In genomic region chr17:12064395-12064794, GRCh38 we compare ENCODE assay signal across 21 cellular contexts. TPM values are rescaled to one million over a fixed set of nuclear protein-coding genes. Genes with fewer than 3 reads are reported as not detected.
DNase-seq lines count a peak whose midpoint lies in the region; ATAC-seq, FAIRE-seq and TF ChIP-seq lines count a peak whose summit lies in the region.
"Had no signal": no experiment of that assay in that cellular context is flagged by ENCODE, and none has a peak within 500 bp of the region (broad histone marks: within the 10 kb centered on the region; RNA-seq: fewer than 3 reads in every experiment).

No MANE protein-coding gene starts in this region.

- dilution Hi-C loops in IMR-90 (cut with HindIII; ENCODE audit: low sequenced_read_pairs, unreplicated experiment) = no loop called here

- TF ChIP-seq CTCF in A549 (IDR thresholded peaks at IDR 0.05) (no peak), IMR-90 (conservative IDR thresholded peaks at IDR 0.05; ENCODE audit: low read depth, low read length) (no peak), progenitor cell of endocrine pancreas (IDR thresholded peaks at IDR 0.05; ENCODE audit: unreplicated experiment) (no peak)

- H3K4me1 Mint-ChIP-seq in progenitor cell of endocrine pancreas (ENCODE audit: low read depth) = peaks cover 2% of the 10 kb centered on the region
- peaks cover 4 to 11% of the 10 kb centered on the region in 2 donors for H3K4me1 Mint-ChIP-seq in effector memory CD8-positive, alpha-beta T cell (ENCODE audit: low read depth in 2 of 2)

- no peak overlapping the region for H3K4me3 ChIP-seq in A549
- H3K4me3 ChIP-seq in IMR-90 (ENCODE audit: insufficient read depth, low read depth, low read length) = no peak overlapping the region
- H3K4me3 ChIP-seq: BLaER1 treated with 17β-estradiol and CSF1 and Interleukin-3, amounts not matched to agents 10 nM and 100 nM had no signal

- ATAC-seq in A549 (no peak), IMR-90 (ENCODE audit: low read depth) (no peak), GM19324 (IDR thresholded peaks at IDR 0.05; ENCODE audit: low FRiP score, unreplicated experiment) (no peak)
- ATAC-seq in effector memory CD8-positive, alpha-beta T cell (replicated peaks) = no peak
- ATAC-seq: CD8-positive, alpha-beta T cell had no signal

- H2AK9ac ChIP-seq in IMR-90 (replicated peaks; ENCODE audit: low read depth, low read length, poor library complexity) = no peak overlapping the region

- H3K36me3 ChIP-seq in IMR-90 (ENCODE audit: control insufficient read depth, insufficient read depth, low read length) = peaks cover 5% of the 10 kb centered on the region; the same call in 1 of the 2 replicates

- H3K27ac ChIP-seq in A549 = no peak overlapping the region
- H3K27ac ChIP-seq in IMR-90 (ENCODE audit: insufficient read depth, low read length) = no peak overlapping the region
- H3K27ac ChIP-seq: BLaER1 treated with 17β-estradiol and CSF1 and Interleukin-3, amounts not matched to agents 10 nM and 100 nM; C4-2B had no signal

- H2BK15ac ChIP-seq in IMR-90 (ENCODE audit: low read depth, low read length) = no peak overlapping the region

- 93% methylated on average over 2 of the region's 2 CpGs for WGBS in A549 (ENCODE audit: missing lambda C conversion rate)
- no CpG with 5 or more reads among the region's 2 CpGs for WGBS in IMR-90 (ENCODE audit: extremely low coverage in 2 of 2, insufficient read length in 1 of 2), 2 experiments

- H2BK5ac ChIP-seq in IMR-90 (ENCODE audit: low read depth, low read length, poor library complexity, severe bottlenecking) = no peak overlapping the region

- no peaks in the 10 kb centered on the region for H3K27me3 Mint-ChIP-seq in progenitor cell of endocrine pancreas
- no peaks in the 10 kb centered on the region for H3K27me3 Mint-ChIP-seq in effector memory CD8-positive, alpha-beta T cell
- H3K27me3 Mint-ChIP-seq: B cell; CD4-positive, alpha-beta T cell had no signal

- H3K27me3 ChIP-seq in IMR-90 (ENCODE audit: control insufficient read depth, insufficient read depth, low read length) = no peaks in the 10 kb centered on the region
- H3K27me3 ChIP-seq: BLaER1 treated with 17β-estradiol and CSF1 and Interleukin-3, amounts not matched to agents 10 nM and 100 nM had no signal

- H4K8ac ChIP-seq in IMR-90 (ENCODE audit: low read depth in 2 of 2, low read length in 2 of 2) = no peak overlapping the region

- H3K9me3 ChIP-seq in A549 (no peaks in the 10 kb centered on the region), IMR-90 (ENCODE audit: control insufficient read depth, insufficient read depth, low read length) (no peaks in the 10 kb centered on the region)
- H3K9me3 ChIP-seq: Caco-2 had no signal

- no peaks in the 10 kb centered on the region for H4K20me1 ChIP-seq in IMR-90 (ENCODE audit: insufficient read depth, low read length)

- POLR2A ChIA-PET in A549 (lab: Yijun Ruan, JAX) = no interaction called here
- POLR2A ChIA-PET in IMR-90 (lab: Charles Lee; ENCODE audit: unreplicated experiment) = no interaction called here

- CTCF ChIA-PET in A549 (lab: Yijun Ruan, JAX) = no interaction called here
- CTCF ChIA-PET in IMR-90 (lab: Yijun Ruan, JAX) = no interaction called here

- peaks cover 22 to 33% of the 10 kb centered on the region in 2 experiments for H3K79me1 ChIP-seq in IMR-90 (ENCODE audit: low read depth in 1 of 2, low read length in 2 of 2)

- no peak for DNase-seq in A549 (ENCODE audit: low read depth in 1 of 2, low spot score in 1 of 2)
- no peak for DNase-seq in IMR-90
- no peak for DNase-seq in progenitor cell of endocrine pancreas (ENCODE audit: low spot score, unreplicated experiment)
- no peak for DNase-seq in effector memory CD8-positive, alpha-beta T cell
- DNase-seq: 8988T; AML-193; Caco-2; Calu3; CD4-positive, alpha-beta T cell; CD8-positive, alpha-beta T cell; DMS79 treated with DMSO at 0.1 percent for 48 hours; GF-D8 had no signal

- peak overlapping the region; percentile 49 for H3K27ac Mint-ChIP-seq in progenitor cell of endocrine pancreas
- no peak overlapping the region for H3K27ac Mint-ChIP-seq in effector memory CD8-positive, alpha-beta T cell
- H3K27ac Mint-ChIP-seq: B cell; CD4-positive, alpha-beta T cell; CD8-positive, alpha-beta T cell had no signal

- H3K4me2 ChIP-seq in A549 (no peak overlapping the region), IMR-90 (ENCODE audit: low read depth, low read length) (no peak overlapping the region)
- H3K4me2 ChIP-seq: BLaER1 treated with 17β-estradiol and CSF1 and Interleukin-3, amounts not matched to agents 10 nM and 100 nM had no signal

- TF ChIP-seq EP300 in A549 (IDR thresholded peaks at IDR 0.05) = no peak

- no peak overlapping the region for H3K23ac ChIP-seq in IMR-90 (ENCODE audit: low read depth, low read length)

- H2BK20ac ChIP-seq in IMR-90 (ENCODE audit: low read depth, low read length) = no peak overlapping the region

- no peak overlapping the region for H2BK120ac ChIP-seq in IMR-90 (ENCODE audit: low read depth, low read length)

- no peak overlapping the region for H2AFZ ChIP-seq in IMR-90 (replicated peaks; ENCODE audit: low read length, poor library complexity)

- H3K56ac ChIP-seq in IMR-90 (ENCODE audit: extremely low read depth, insufficient read depth, low read length) = no peak overlapping the region

- H3K14ac ChIP-seq in IMR-90 (replicated peaks; ENCODE audit: low read depth, low read length) = no peak overlapping the region

- peaks cover 7% of the 10 kb centered on the region for H3K9me3 Mint-ChIP-seq in progenitor cell of endocrine pancreas (ENCODE audit: low read depth)
- H3K9me3 Mint-ChIP-seq in effector memory CD8-positive, alpha-beta T cell = no peaks in the 10 kb centered on the region
- H3K9me3 Mint-ChIP-seq: CD4-positive, alpha-beta T cell; CD8-positive, alpha-beta T cell had no signal

- no peak overlapping the region for H3K4ac ChIP-seq in IMR-90 (ENCODE audit: low read depth, low read length)

- no peak for FAIRE-seq in A549 (lab: Jason Lieb, UNC)
- FAIRE-seq: A204.1, D721Med, G401.6, GM12891, GM19239 had no signal

- H3K9ac ChIP-seq in IMR-90 (ENCODE audit: low read depth, low read length) = no peak overlapping the region
- H3K9ac ChIP-seq: BLaER1 treated with 17β-estradiol and CSF1 and Interleukin-3, amounts not matched to agents 10 nM and 100 nM had no signal

- H2AK5ac ChIP-seq in IMR-90 (ENCODE audit: low read depth, low read length) = no peak overlapping the region

- TF ChIP-seq RAD21 in A549 (conservative IDR thresholded peaks at IDR 0.05 in 1 of 2, IDR thresholded peaks at IDR 0.05 in 1 of 2) (no peak), IMR-90 (IDR thresholded peaks at IDR 0.05; ENCODE audit: low read length) (no peak)

- no TSS peak for BruUV-seq in IMR-90 (replicated peaks; lab: Mats Ljungman, UMichigan)

- peaks cover 11% of the 10 kb centered on the region for H3K4me1 ChIP-seq in A549
- no peaks in the 10 kb centered on the region for H3K4me1 ChIP-seq in IMR-90 (ENCODE audit: control insufficient read depth, insufficient read depth, low read length)
- H3K4me1 ChIP-seq: BLaER1 treated with 17β-estradiol and CSF1 and Interleukin-3, amounts not matched to agents 10 nM and 100 nM; Caco-2 had no signal

- no peaks in the 10 kb centered on the region; the same call in none of the 2 replicates for H3K9me1 ChIP-seq in IMR-90 (ENCODE audit: insufficient read depth, low read length)

- H3K36me3 Mint-ChIP-seq in progenitor cell of endocrine pancreas (ENCODE audit: insufficient read depth) = peaks cover 28% of the 10 kb centered on the region
- H3K36me3 Mint-ChIP-seq in effector memory CD8-positive, alpha-beta T cell (ENCODE audit: insufficient read depth) = peaks cover 22% of the 10 kb centered on the region

- in situ Hi-C loops in IMR-90 (cut with MboI; ENCODE audit: low sequenced_read_pairs) = no loop called here

- TF ChIP-seq POLR2A in A549 (IDR thresholded peaks at IDR 0.05; ENCODE audit: low read length) = no peak
- TF ChIP-seq POLR2A in IMR-90 (IDR thresholded peaks at IDR 0.05; ENCODE audit: low read depth, low read length) = no peak

- H4K5ac ChIP-seq in IMR-90 (ENCODE audit: low read depth, low read length) = no peak overlapping the region

- H4K91ac ChIP-seq in IMR-90 (ENCODE audit: insufficient read depth, low read depth, low read length) = no peak overlapping the region

- H3K18ac ChIP-seq in IMR-90 (ENCODE audit: low read depth, low read length) = no peak overlapping the region

- no peak overlapping the region for H3K4me3 Mint-ChIP-seq in progenitor cell of endocrine pancreas (ENCODE audit: low read depth)
- H3K4me3 Mint-ChIP-seq in effector memory CD8-positive, alpha-beta T cell = no peak overlapping the region
- H3K4me3 Mint-ChIP-seq: B cell; CD4-positive, alpha-beta T cell; CD8-positive, alpha-beta T cell had no signal

- intact Hi-C loops in IMR-90 (cut with micrococcal nuclease) = no loop called here

TF ChIP-seq in A549, 52 proteins besides CTCF, POLR2A, EP300 and RAD21:
- TF ChIP-seq FOXS1 (CRISPR knock-in tag; IDR thresholded peaks at IDR 0.05) (no peak), HES2 (IDR thresholded peaks at IDR 0.05) (no peak), MAFK (IDR thresholded peaks at IDR 0.05; ENCODE audit: partially characterized antibody) (peak; percentile 56)

TF ChIP-seq in IMR-90, 13 proteins besides CTCF, POLR2A, EP300 and RAD21:
- peak; percentile 19; the same call in 1 of the 2 replicates for TF ChIP-seq MAFK (IDR thresholded peaks at IDR 0.05; ENCODE audit: low read depth, low read length)
- TF ChIP-seq, protein P1, sequence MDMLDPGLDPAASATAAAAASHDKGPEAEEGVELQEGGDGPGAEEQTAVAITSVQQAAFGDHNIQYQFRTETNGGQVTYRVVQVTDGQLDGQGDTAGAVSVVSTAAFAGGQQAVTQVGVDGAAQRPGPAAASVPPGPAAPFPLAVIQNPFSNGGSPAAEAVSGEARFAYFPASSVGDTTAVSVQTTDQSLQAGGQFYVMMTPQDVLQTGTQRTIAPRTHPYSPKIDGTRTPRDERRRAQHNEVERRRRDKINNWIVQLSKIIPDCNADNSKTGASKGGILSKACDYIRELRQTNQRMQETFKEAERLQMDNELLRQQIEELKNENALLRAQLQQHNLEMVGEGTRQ (IDR thresholded peaks at IDR 0.05; ENCODE audit: low read depth, low read length) = no peak

RNA-seq across cellular contexts. Expression of gene MAP2K4, which starts 43.7 kb away (rescaled TPM):
- polyA plus RNA-seq in A549 (2011; rRNA removed) = 47.7 and 49.7 TPM in 2 replicates
- polyA plus RNA-seq in A549 (2012; cell fraction: cytosol; rRNA removed) = 10.9 and 12.8 TPM in 2 replicates
- polyA plus RNA-seq in A549 (2012; cell fraction: nucleus; rRNA removed) = 6.8 and 9.6 TPM in 2 replicates
- 27.9 to 30.5 TPM (median 28.9 TPM) in 3 replicates for polyA plus RNA-seq in A549 (2017; fragmentation: RNase III; extraction: RNeasy Plus Mini Kit Qiagen cat#74134 plus additional on column Dnase treatment)
- 30.0 TPM in 2 replicates for polyA minus RNA-seq in A549 (2011; rRNA and poly(A)+ RNA removed)
- total RNA-seq in IMR-90 (2012; rRNA removed) = 32.6 and 33.3 TPM in 2 replicates
- polyA plus RNA-seq in IMR-90 (2012; rRNA removed) = 12.2 and 14.5 TPM in 2 replicates
- 3.4 and 3.8 TPM in 2 replicates for polyA plus RNA-seq in IMR-90 (2012; cell fraction: cytosol; rRNA removed)
- 2.7 and 24.8 TPM in 2 replicates for polyA plus RNA-seq in IMR-90 (2012; cell fraction: nucleus; rRNA removed; ENCODE audit: low replicate concordance)
- 62.0 and 64.2 TPM in 2 replicates for total RNA-seq in progenitor cell of endocrine pancreas
